In genomic region chr16:19003935-19004334, GRCh38 we compare ENCODE assay signal across 13 cellular contexts. TPM values are rescaled to one million over a fixed set of nuclear protein-coding genes. Genes with fewer than 3 reads are reported as not detected.
"Had no signal": no experiment of that assay in that cellular context is flagged by ENCODE, and none has a peak within 500 bp of the region (broad histone marks: within the 10 kb centered on the region; RNA-seq: fewer than 3 reads in every experiment).

No MANE protein-coding gene starts in this region.

- H3K27ac Mint-ChIP-seq: activated CD4-positive, alpha-beta T cell treated with anti-CD3 and anti-CD28 coated beads for 36 hours; activated naive CD8-positive, alpha-beta T cell; naive thymus-derived CD4-positive, alpha-beta T cell; stimulated activated naive B cell treated with anti-CD40 and anti-IgM and Interleukin-4, amounts not matched to agents 10 μg/mL and 1 μg/mL and 100 μg/mL, for 72 hours had no signal

- H3K4me1 ChIP-seq: pancreas, spleen, upper lobe of right lung had no signal

- H3K9me3 Mint-ChIP-seq: stimulated activated naive B cell treated with anti-CD40 and anti-IgM and Interleukin-4, amounts not matched to agents 10 μg/mL and 1 μg/mL and 100 μg/mL, for 72 hours had no signal

- H3K36me3 Mint-ChIP-seq: activated naive CD8-positive, alpha-beta T cell; naive thymus-derived CD4-positive, alpha-beta T cell; stimulated activated naive B cell treated with anti-CD40 and anti-IgM and Interleukin-4, amounts not matched to agents 10 μg/mL and 1 μg/mL and 100 μg/mL, for 72 hours had no signal

- H3K27ac ChIP-seq: neutrophil, pancreas, spleen, upper lobe of right lung had no signal

- H3K4me3 Mint-ChIP-seq: activated CD4-positive, alpha-beta T cell treated with anti-CD3 and anti-CD28 coated beads for 36 hours; activated naive CD8-positive, alpha-beta T cell; naive thymus-derived CD4-positive, alpha-beta T cell; stimulated activated naive B cell treated with anti-CD40 and anti-IgM and Interleukin-4, amounts not matched to agents 10 μg/mL and 1 μg/mL and 100 μg/mL, for 72 hours had no signal

- DNase-seq: activated CD4-positive, alpha-beta T cell treated with anti-CD3 and anti-CD28 coated beads for 36 hours; activated CD4-positive, alpha-beta T cell treated with anti-CD3 and anti-CD28 coated beads, Interleukin-2, amount 50 U/mL, for 48 hours; erythroblast; mesendoderm; naive thymus-derived CD4-positive, alpha-beta T cell; pancreas; spleen; stimulated activated CD4-positive, alpha-beta T cell treated with anti-CD3 and anti-CD28 coated beads, Interleukin-4, amount 100 ng/mL, for 4 hours; stimulated activated naive B cell treated with anti-CD40 and anti-IgM and Interleukin-4, amounts not matched to agents 10 μg/mL and 1 μg/mL and 100 μg/mL, for 72 hours; upper lobe of right lung had no signal

- H3K9me3 ChIP-seq: neutrophil, pancreas, spleen, upper lobe of right lung had no signal

- H3K27me3 ChIP-seq: neutrophil, pancreas, spleen, upper lobe of right lung had no signal

- H3K36me3 ChIP-seq: neutrophil, pancreas, spleen, upper lobe of right lung had no signal

- H3K4me1 Mint-ChIP-seq: stimulated activated naive B cell treated with anti-CD40 and anti-IgM and Interleukin-4, amounts not matched to agents 10 μg/mL and 1 μg/mL and 100 μg/mL, for 72 hours had no signal

- H3K4me3 ChIP-seq: pancreas, spleen, upper lobe of right lung had no signal

- ATAC-seq: activated CD4-positive, alpha-beta T cell treated with anti-CD3 and anti-CD28 coated beads for 36 hours; naive thymus-derived CD4-positive, alpha-beta T cell; pancreas; stimulated activated naive B cell treated with anti-CD40 and anti-IgM and Interleukin-4, amounts not matched to agents 10 μg/mL and 1 μg/mL and 100 μg/mL, for 72 hours; upper lobe of right lung had no signal

- FAIRE-seq: frontal cortex, pancreas had no signal

- H3K27me3 Mint-ChIP-seq: activated CD4-positive, alpha-beta T cell treated with anti-CD3 and anti-CD28 coated beads for 36 hours had no signal

RNA-seq across cellular contexts. Expression of gene TMC7, which starts 20.2 kb away (rescaled TPM):
- total RNA-seq: activated CD4-positive, alpha-beta T cell treated with anti-CD3 and anti-CD28 coated beads for 36 hours had no signal
- polyA plus RNA-seq: naive thymus-derived CD4-positive, alpha-beta T cell had no signal
